In the genomic region with DNA sequence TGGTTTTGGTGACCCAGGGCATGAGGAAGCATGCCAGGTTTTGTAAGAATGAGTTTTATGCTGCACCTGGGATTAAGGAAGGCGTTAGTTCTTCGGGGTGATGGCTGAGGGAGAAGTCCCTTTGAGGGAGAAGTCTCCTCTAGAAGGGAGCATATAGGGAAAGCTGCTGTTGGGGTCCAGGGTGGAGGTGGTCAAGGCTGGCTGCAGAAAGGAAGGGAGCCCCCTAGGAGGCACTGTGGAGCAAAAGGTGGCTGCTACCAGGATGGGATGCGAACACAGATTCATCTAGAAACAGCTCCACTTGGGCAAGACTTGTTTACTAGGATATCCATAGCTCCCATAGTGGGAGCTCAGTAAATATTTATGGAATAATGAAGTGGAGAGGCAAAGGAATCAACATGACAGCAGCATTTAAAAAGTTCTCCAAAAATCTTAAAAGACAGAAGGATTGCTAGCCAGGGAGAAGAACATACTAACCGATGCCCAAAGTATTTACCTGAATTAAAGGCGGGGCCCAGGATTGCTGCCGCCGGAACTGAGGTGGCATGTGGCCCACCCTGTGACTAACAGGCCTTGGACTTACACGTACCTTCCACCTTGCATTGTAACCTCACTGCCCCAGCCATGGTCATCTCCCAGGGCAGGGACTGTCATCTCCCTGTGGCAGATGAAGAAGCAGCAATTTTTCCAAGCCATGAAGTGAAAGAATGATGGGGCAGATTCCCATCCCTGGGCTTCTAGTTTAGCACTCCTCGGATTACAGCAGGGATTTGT, we compare ENCODE assay signal across 11 cellular contexts. TPM values are rescaled to one million over a fixed set of nuclear protein-coding genes. Genes with fewer than 3 reads are reported as not detected.
DNase-seq lines count a peak whose midpoint lies in the region; ATAC-seq and TF ChIP-seq lines count a peak whose summit lies in the region.
"Had no signal": no experiment of that assay in that cellular context is flagged by ENCODE, and none has a peak within 500 bp of the region (broad histone marks: within the 10 kb centered on the region; RNA-seq: fewer than 3 reads in every experiment).

No MANE protein-coding gene starts in this region.

- CTCF ChIA-PET in activated CD8-positive, alpha-beta T cell treated with anti-CD3 and anti-CD28 coated beads, Interleukin-2, amount 10 ng/mL, durations not matched to agents 7 days and 5 days (lab: Charles Lee): interaction anchor here (0.9 to 1.2 kb wide), 2 partner anchors 37 kb away, joined by 3 read pairs; no protein-coding TSS in a partner anchor

- ATAC-seq in activated CD8-positive, alpha-beta T cell treated with anti-CD3 and anti-CD28 coated beads, Interleukin-2, amount 10 ng/mL, durations not matched to agents 7 days and 5 days: no peak
- ATAC-seq in GM18868 (IDR thresholded peaks at IDR 0.05; ENCODE audit: unreplicated experiment): no peak

- DNase-seq in CD14-positive monocyte (ENCODE audit: low spot score) (no peak), LoVo (ENCODE audit: low spot score) (peak; percentile 63), dermis blood vessel endothelial cell (peak; percentile 50), GM20000 (ENCODE audit: low spot score) (no peak), NCI-H526 treated with DMSO at 0.1 percent for 48 hours (lab: John Stamatoyannopoulos, UW) (no peak)
- no peak for DNase-seq in activated CD8-positive, alpha-beta T cell treated with anti-CD3 and anti-CD28 coated beads, Interleukin-2, amount 10 ng/mL, durations not matched to agents 7 days and 5 days
- DNase-seq: activated CD4-positive, CD25-positive, alpha-beta regulatory T cell; activated naive CD4-positive, alpha-beta T cell treated with anti-CD3 and anti-CD28 coated beads, Interleukin-2, amount 10 ng/mL, durations not matched to agents 7 days and 5 days had no signal

- POLR2A ChIA-PET in activated CD8-positive, alpha-beta T cell treated with anti-CD3 and anti-CD28 coated beads, Interleukin-2, amount 10 ng/mL, durations not matched to agents 7 days and 5 days (lab: Charles Lee): no interaction called here

- H3K27me3 Mint-ChIP-seq in CD14-positive monocyte (ENCODE audit: low read depth in 3 of 3) (peaks cover 0 to 3% (median 3%) of the 10 kb centered on the region in 3 donors), nephron (ENCODE audit: low read depth) (no peaks in the 10 kb centered on the region)
- H3K27me3 Mint-ChIP-seq in activated CD8-positive, alpha-beta T cell treated with anti-CD3 and anti-CD28 coated beads, Interleukin-2, amount 10 ng/mL, durations not matched to agents 7 days and 5 days (ENCODE audit: low read depth): peaks cover 2% of the 10 kb centered on the region

- no peaks in the 10 kb centered on the region for H3K36me3 Mint-ChIP-seq in CD14-positive monocyte
- H3K36me3 Mint-ChIP-seq in nephron (ENCODE audit: low read depth): peaks cover 48% of the 10 kb centered on the region
- no peaks in the 10 kb centered on the region for H3K36me3 Mint-ChIP-seq in activated CD8-positive, alpha-beta T cell treated with anti-CD3 and anti-CD28 coated beads, Interleukin-2, amount 10 ng/mL, durations not matched to agents 7 days and 5 days (ENCODE audit: low read depth)
- H3K36me3 Mint-ChIP-seq: activated naive CD4-positive, alpha-beta T cell treated with anti-CD3 and anti-CD28 coated beads, Interleukin-2, amount 10 ng/mL, durations not matched to agents 7 days and 5 days; memory B cell had no signal

- H3K9me3 Mint-ChIP-seq in CD14-positive monocyte (peaks cover 0 to 4% (median 0%) of the 10 kb centered on the region in 7 donors), nephron (no peaks in the 10 kb centered on the region)
- H3K9me3 Mint-ChIP-seq in activated CD8-positive, alpha-beta T cell treated with anti-CD3 and anti-CD28 coated beads, Interleukin-2, amount 10 ng/mL, durations not matched to agents 7 days and 5 days (ENCODE audit: insufficient read depth): no peaks in the 10 kb centered on the region
- H3K9me3 Mint-ChIP-seq: activated naive CD4-positive, alpha-beta T cell treated with anti-CD3 and anti-CD28 coated beads, Interleukin-2, amount 10 ng/mL, durations not matched to agents 7 days and 5 days; memory B cell had no signal

- TF ChIP-seq CTCF in CD14-positive monocyte (IDR thresholded peaks at IDR 0.05) (peak; percentile 8), nephron (IDR thresholded peaks at IDR 0.05; ENCODE audit: unreplicated experiment in 3 of 3) (no peak), GM20000 (IDR thresholded peaks at IDR 0.05; ENCODE audit: extremely low read depth, missing control alignments) (no peak)

- intact Hi-C loops in CD14-positive monocyte (cut with micrococcal nuclease): no loop called here

- peaks cover 24% of the 10 kb centered on the region for H3K4me1 Mint-ChIP-seq in CD14-positive monocyte
- peaks cover 50% of the 10 kb centered on the region for H3K4me1 Mint-ChIP-seq in nephron
- H3K4me1 Mint-ChIP-seq in activated CD8-positive, alpha-beta T cell treated with anti-CD3 and anti-CD28 coated beads, Interleukin-2, amount 10 ng/mL, durations not matched to agents 7 days and 5 days (ENCODE audit: low read depth): peaks cover 22% of the 10 kb centered on the region
- H3K4me1 Mint-ChIP-seq: memory B cell had no signal

- no peak overlapping the region for H3K4me3 Mint-ChIP-seq in CD14-positive monocyte
- no peak overlapping the region for H3K4me3 Mint-ChIP-seq in nephron
- H3K4me3 Mint-ChIP-seq in activated CD8-positive, alpha-beta T cell treated with anti-CD3 and anti-CD28 coated beads, Interleukin-2, amount 10 ng/mL, durations not matched to agents 7 days and 5 days: no peak overlapping the region
- H3K4me3 Mint-ChIP-seq: activated naive CD4-positive, alpha-beta T cell treated with anti-CD3 and anti-CD28 coated beads, Interleukin-2, amount 10 ng/mL, durations not matched to agents 7 days and 5 days; memory B cell had no signal

- H3K27ac Mint-ChIP-seq in CD14-positive monocyte (peak overlapping the region in 1 of 7 donors; percentile 28), nephron (peak overlapping the region; percentile 50 to 93 (median 88))
- H3K27ac Mint-ChIP-seq in activated CD8-positive, alpha-beta T cell treated with anti-CD3 and anti-CD28 coated beads, Interleukin-2, amount 10 ng/mL, durations not matched to agents 7 days and 5 days: no peak overlapping the region
- H3K27ac Mint-ChIP-seq: activated naive CD4-positive, alpha-beta T cell treated with anti-CD3 and anti-CD28 coated beads, Interleukin-2, amount 10 ng/mL, durations not matched to agents 7 days and 5 days; memory B cell had no signal

RNA-seq across cellular contexts. Expression of a gene that starts 7.1 kb away (rescaled TPM):
- polyA plus RNA-seq in CD14-positive monocyte: 10 to 100 TPM; 47.1 to 49.7 TPM
- total RNA-seq in dermis blood vessel endothelial cell: 23.9 and 37.6 TPM in 2 replicates
- total RNA-seq in activated CD8-positive, alpha-beta T cell treated with anti-CD3 and anti-CD28 coated beads, Interleukin-2, amount 10 ng/mL, durations not matched to agents 7 days and 5 days: under 1 TPM in 1 of 2 experiments, not detected in 1; 0.37 TPM

RNA-seq across cellular contexts. Expression of a gene that starts 22.7 kb away (rescaled TPM):
- not detected for polyA plus RNA-seq in CD14-positive monocyte
- total RNA-seq in dermis blood vessel endothelial cell: 16.7 and 20.5 TPM in 2 replicates
- total RNA-seq in activated CD8-positive, alpha-beta T cell treated with anti-CD3 and anti-CD28 coated beads, Interleukin-2, amount 10 ng/mL, durations not matched to agents 7 days and 5 days: not detected

Comparison
In these comparisons a context has a peak if more than half of its experiments do, and no peak if none do; other contexts are left out.
1. DNase-seq: peak in LoVo (single experiment) and dermis blood vessel endothelial cell (single experiment); none in CD14-positive monocyte (single experiment), GM20000 (single experiment), NCI-H526 treated with DMSO at 0.1 percent for 48 hours (single experiment) and activated CD8-positive, alpha-beta T cell treated with anti-CD3 and anti-CD28 coated beads, Interleukin-2, amount 10 ng/mL, durations not matched to agents 7 days and 5 days (single experiment).
2. RNA of a gene that starts 7.1 kb away (total RNA-seq): 23.9 to 37.6 TPM in dermis blood vessel endothelial cell; 0.37 TPM in activated CD8-positive, alpha-beta T cell treated with anti-CD3 and anti-CD28 coated beads, Interleukin-2, amount 10 ng/mL, durations not matched to agents 7 days and 5 days; every median in the first group is over 10 times any median in the second.
3. RNA of a gene that starts 22.7 kb away (total RNA-seq): 16.7 to 20.5 TPM in dermis blood vessel endothelial cell; not detected in activated CD8-positive, alpha-beta T cell treated with anti-CD3 and anti-CD28 coated beads, Interleukin-2, amount 10 ng/mL, durations not matched to agents 7 days and 5 days; every median in the first group is over 10 times any median in the second.